6 cellular contexts compared by ENCODE assay signal in the genomic region with DNA sequence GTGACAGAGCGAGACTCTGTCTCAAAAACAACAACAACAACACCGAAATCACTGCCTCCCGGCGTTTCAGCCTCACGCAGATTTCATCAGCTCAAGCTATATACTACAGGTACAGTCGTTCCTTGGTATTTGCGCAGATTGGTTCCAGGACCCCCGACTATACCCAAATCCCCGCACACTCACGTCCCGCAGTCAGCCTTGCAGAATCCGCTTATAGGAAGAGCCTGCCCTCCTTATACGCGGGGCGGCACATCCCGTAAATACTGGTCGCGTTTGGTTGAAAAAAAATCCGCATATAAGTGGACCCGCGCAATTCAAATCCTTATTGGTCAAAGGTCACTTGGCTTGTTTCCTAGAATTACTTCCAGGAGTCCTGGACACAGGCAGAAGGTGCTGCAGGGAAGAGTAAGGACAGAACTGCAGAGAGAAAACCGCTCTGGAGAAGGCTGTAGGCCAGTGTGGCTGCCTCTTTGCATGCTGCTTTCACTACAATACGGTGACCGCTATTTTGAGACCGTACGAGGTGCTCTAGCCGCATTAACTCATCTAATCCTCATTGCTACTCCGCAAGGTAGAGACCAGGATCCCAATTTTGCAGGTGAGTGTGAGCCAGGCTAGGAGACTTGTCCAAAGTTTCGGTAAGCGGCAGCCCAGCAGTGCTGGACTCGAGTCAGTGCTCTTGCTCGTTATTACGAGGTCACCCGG. TPM values are rescaled to one million over a fixed set of nuclear protein-coding genes. Genes with fewer than 3 reads are reported as not detected.
DNase-seq lines count a peak whose midpoint lies in the region; ATAC-seq, FAIRE-seq and TF ChIP-seq lines count a peak whose summit lies in the region.

No MANE protein-coding gene starts in this region.

- peaks cover 54% of the 10 kb centered on the region for H3K79me2 ChIP-seq in SU-DHL-6 (ENCODE audit: insufficient read depth, low read length)

- H3K4me2 ChIP-seq in SU-DHL-6 (ENCODE audit: low read depth, low read length, poor library complexity, severe bottlenecking) = peak overlapping the region; percentile 82

- no peaks in the 10 kb centered on the region for H3K9me3 ChIP-seq in SU-DHL-6 (ENCODE audit: insufficient read depth, low read length)
- H3K9me3 ChIP-seq in kidney (ENCODE audit: control insufficient read depth in 1 of 2, low read length in 2 of 2) = no peaks in the 10 kb centered on the region

- peaks cover 6% of the 10 kb centered on the region in 2 donors for H3K4me1 ChIP-seq in kidney (ENCODE audit: control insufficient read depth in 1 of 2, insufficient read depth in 1 of 2, low read depth in 1 of 2, low read length in 2 of 2)

- ATAC-seq in GM19035 (IDR thresholded peaks at IDR 0.05; ENCODE audit: unreplicated experiment) = peak; percentile 15

- no peaks in the 10 kb centered on the region for H3K9me2 ChIP-seq in SU-DHL-6 (replicated peaks; ENCODE audit: insufficient read depth, low read length)

- peak overlapping the region; percentile 95 for H2AFZ ChIP-seq in SU-DHL-6 (ENCODE audit: low read depth, low read length, severe bottlenecking)

- TF ChIP-seq CTCF in SU-DHL-6 (IDR thresholded peaks at IDR 0.05; ENCODE audit: insufficient read depth, low read length, poor library complexity, severe bottlenecking) (no peak), kidney (IDR thresholded peaks at IDR 0.05; ENCODE audit: borderline replicate concordance, extremely low read depth, insufficient read depth) (no peak)

- DNase-seq in kidney (no peak), activated gamma-delta T cell treated with Interleukin-2 at 50 U/mL for 16 hours (no peak), iPS-NIHi7 (ENCODE audit: extremely low spot score) (no peak), NCI-H2196 treated with DMSO at 0.1 percent for 48 hours (lab: John Stamatoyannopoulos, UW; ENCODE audit: unreplicated experiment) (no peak)

- H3K4me3 ChIP-seq in SU-DHL-6 (ENCODE audit: insufficient read depth, low read length, poor library complexity, severe bottlenecking) (peak overlapping the region; percentile 68), kidney (ENCODE audit: low read length in 2 of 2) (peak overlapping the region; percentile 100)

- H3K27ac ChIP-seq in SU-DHL-6 (ENCODE audit: low read depth, low read length) (no peak overlapping the region), kidney (ENCODE audit: low read depth in 2 of 2, low read length in 2 of 2) (peak overlapping the region; percentile 67 to 82)

- H4K20me1 ChIP-seq in SU-DHL-6 (ENCODE audit: low read depth, low read length) = no peaks in the 10 kb centered on the region; the same call in 1 of the 2 replicates

- FAIRE-seq in kidney (lab: Jason Lieb, UNC) = no peak

- intact Hi-C loops in kidney (cut with DNase I) = no loop called here

- H3K9ac ChIP-seq in SU-DHL-6 (ENCODE audit: low read length) (peak overlapping the region; percentile 91), kidney (ENCODE audit: low read length in 2 of 2) (peak overlapping the region; percentile 96 to 97)

- peaks cover 12% of the 10 kb centered on the region for H3F3A ChIP-seq in SU-DHL-6 (ENCODE audit: insufficient read depth)

- H3K36me3 ChIP-seq in SU-DHL-6 (ENCODE audit: low read length) (no peaks in the 10 kb centered on the region), kidney (ENCODE audit: control insufficient read depth in 1 of 2, insufficient read depth in 2 of 2, low read length in 2 of 2) (peaks cover 15 to 16% of the 10 kb centered on the region in 2 donors)

- no peaks in the 10 kb centered on the region for H3K27me3 ChIP-seq in SU-DHL-6 (ENCODE audit: low read length)

RNA-seq across cellular contexts. Expression of gene NDUFAB1, which starts 0.7 kb away (rescaled TPM):
- total RNA-seq in kidney = 66.6 TPM
- 374 TPM for polyA plus RNA-seq in kidney (ENCODE audit: insufficient read depth, low read depth, low replicate concordance)

RNA-seq across cellular contexts. Expression of gene UBFD1, which starts 37.9 kb away (rescaled TPM):
- total RNA-seq in kidney = 52.8 TPM
- polyA plus RNA-seq in kidney (ENCODE audit: insufficient read depth, low read depth, low replicate concordance) = 20.8 TPM

RNA-seq across cellular contexts. Expression of gene EARS2, which starts 38.2 kb away (rescaled TPM):
- 21.6 TPM for total RNA-seq in kidney
- 30.4 TPM for polyA plus RNA-seq in kidney (ENCODE audit: insufficient read depth, low read depth, low replicate concordance)

RNA-seq across cellular contexts. Expression of gene PALB2, which starts 45.7 kb away (rescaled TPM):
- total RNA-seq in kidney = 11.7 TPM
- polyA plus RNA-seq in kidney (ENCODE audit: insufficient read depth, low read depth, low replicate concordance) = 5.7 TPM

RNA-seq across cellular contexts. Expression of gene DCTN5, which starts 45.9 kb away (rescaled TPM):
- total RNA-seq in kidney = 60.5 TPM
- polyA plus RNA-seq in kidney (ENCODE audit: insufficient read depth, low read depth, low replicate concordance) = 36.5 TPM
